13 cellular contexts compared by ENCODE assay signal in the genomic region with DNA sequence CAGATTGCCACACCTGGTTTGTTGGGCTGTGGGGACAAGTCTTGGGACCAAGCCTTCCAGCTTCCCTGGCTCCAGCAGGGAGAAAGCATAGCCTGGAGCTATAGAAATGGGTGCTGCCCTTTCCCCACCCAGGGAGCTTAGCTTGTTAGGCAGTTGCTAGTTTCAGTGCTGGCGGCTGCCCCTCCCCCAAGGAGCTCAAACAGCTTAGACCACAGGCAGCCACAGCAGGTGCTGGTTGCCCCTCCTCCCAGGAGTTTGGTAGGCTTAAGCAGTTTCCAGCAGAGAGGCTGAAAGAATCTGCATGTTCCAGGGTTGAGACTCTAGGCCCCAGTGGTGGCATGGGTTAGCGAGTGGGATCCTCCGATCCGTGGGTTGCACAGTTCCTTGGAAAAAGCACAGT.
"Had no signal": no experiment of that assay in that cellular context is flagged by ENCODE, and none has a peak within 500 bp of the region (broad histone marks: within the 10 kb centered on the region; RNA-seq: fewer than 3 reads in every experiment).

No MANE protein-coding gene starts in this region.

- H3K27ac ChIP-seq: heart left ventricle, suprapubic skin, VCaP had no signal

- DNase-seq: activated CD4-positive, alpha-beta T cell treated with anti-CD3 and anti-CD28 coated beads for 48 hours; activated naive CD4-positive, alpha-beta T cell treated with anti-CD3 and anti-CD28 coated beads, Interleukin-2, amount 10 ng/mL, durations not matched to agents 7 days and 5 days; caudate nucleus; cortex of kidney; effector CD8-positive, alpha-beta T cell; islet precursor cell; stimulated activated naive CD8-positive, alpha-beta T cell treated with anti-CD3 and anti-CD28 coated beads, Interleukin-15, Interleukin-2, amounts not matched to agents 100 U/mL and 50 U/mL, for 24 hours had no signal

- H3K4me3 Mint-ChIP-seq: activated naive CD4-positive, alpha-beta T cell treated with anti-CD3 and anti-CD28 coated beads, Interleukin-2, amount 10 ng/mL, durations not matched to agents 7 days and 5 days; natural killer cell treated with Interleukin-12 subunit alpha and Interleukin-12 subunit beta and Interleukin-15 and Interleukin-18, amount 100 ng/mL, for 72 hours; type B pancreatic cell had no signal

- H3K27ac Mint-ChIP-seq: activated naive CD4-positive, alpha-beta T cell treated with anti-CD3 and anti-CD28 coated beads, Interleukin-2, amount 10 ng/mL, durations not matched to agents 7 days and 5 days; activated T-helper 2 cell treated with anti-CD3 and anti-CD28 coated beads, Interferon-gamma antibody, Interleukin-2, Interleukin-4, amounts not matched to agents 10 μg/mL and 5 μg/mL and 100 μg/mL, durations not matched to agents 14 hours and 24 hours and 36 hours; natural killer cell treated with Interleukin-12 subunit alpha and Interleukin-12 subunit beta and Interleukin-15 and Interleukin-18, amount 100 ng/mL, for 72 hours; type B pancreatic cell had no signal

- H3K27me3 ChIP-seq: heart left ventricle, suprapubic skin had no signal

- H3K36me3 Mint-ChIP-seq: activated naive CD4-positive, alpha-beta T cell treated with anti-CD3 and anti-CD28 coated beads, Interleukin-2, amount 10 ng/mL, durations not matched to agents 7 days and 5 days had no signal

- H3K4me1 Mint-ChIP-seq: activated naive CD4-positive, alpha-beta T cell treated with anti-CD3 and anti-CD28 coated beads, Interleukin-2, amount 10 ng/mL, durations not matched to agents 7 days and 5 days had no signal

- H3K4me3 ChIP-seq: heart left ventricle, suprapubic skin had no signal

- H3K36me3 ChIP-seq: heart left ventricle, suprapubic skin had no signal

- H3K27me3 Mint-ChIP-seq: activated naive CD4-positive, alpha-beta T cell treated with anti-CD3 and anti-CD28 coated beads, Interleukin-2, amount 10 ng/mL, durations not matched to agents 7 days and 5 days; natural killer cell treated with Interleukin-12 subunit alpha and Interleukin-12 subunit beta and Interleukin-15 and Interleukin-18, amount 100 ng/mL, for 72 hours; type B pancreatic cell had no signal

- H3K4me1 ChIP-seq: heart left ventricle, suprapubic skin had no signal
